Comparison of ENCODE assay signal across 18 cellular contexts in genomic region chr17:50182783-50183438, GRCh38. TPM values are rescaled to one million over a fixed set of nuclear protein-coding genes. Genes with fewer than 3 reads are reported as not detected.
DNase-seq lines count a peak whose midpoint lies in the region; ATAC-seq, FAIRE-seq and TF ChIP-seq lines count a peak whose summit lies in the region.
"Had no signal": no experiment of that assay in that cellular context is flagged by ENCODE, and none has a peak within 500 bp of the region (broad histone marks: within the 10 kb centered on the region; RNA-seq: fewer than 3 reads in every experiment).

No MANE protein-coding gene starts in this region.

- no peak for DNase-seq in activated CD4-positive, alpha-beta T cell treated with anti-CD3 and anti-CD28 coated beads, Interleukin-2, amount 10 ng/mL, durations not matched to agents 24 days and 14 days
- DNase-seq in activated CD4-positive, alpha-beta T cell treated with anti-CD3 and anti-CD28 coated beads, Interleukin-2, amount 50 U/mL, for 48 hours = no peak
- DNase-seq in ascending aorta (ENCODE audit: low spot score in 2 of 2) (no peak), memory B cell (ENCODE audit: low spot score in 2 of 2) (no peak), stomach (no peak), urothelium cell line (ENCODE audit: low spot score) (no peak), gastrocnemius medialis (no peak)
- DNase-seq: activated CD4-positive, alpha-beta T cell treated with anti-CD3 and anti-CD28 coated beads for 36 hours; body of pancreas; effector memory CD4-positive, alpha-beta T cell; left colon; NCI-H1105 treated with DMSO at 0.1 percent for 48 hours; NCI-H446; PC-3; spleen had no signal

- no peaks in the 10 kb centered on the region for H3K9me3 Mint-ChIP-seq in activated CD4-positive, alpha-beta T cell treated with anti-CD3 and anti-CD28 coated beads, Interleukin-2, amount 10 ng/mL, durations not matched to agents 24 days and 14 days
- H3K9me3 Mint-ChIP-seq in memory B cell = no peaks in the 10 kb centered on the region

- peak overlapping the region; percentile 32 for H3K27ac Mint-ChIP-seq in activated CD4-positive, alpha-beta T cell treated with anti-CD3 and anti-CD28 coated beads, Interleukin-2, amount 10 ng/mL, durations not matched to agents 24 days and 14 days
- H3K27ac Mint-ChIP-seq in memory B cell = no peak overlapping the region

- TF ChIP-seq EP300 in stomach (IDR thresholded peaks at IDR 0.05) = no peak

- H3K27ac ChIP-seq in ascending aorta (peak overlapping the region; percentile 97 to 99), stomach (peak overlapping the region in 3 of 5 donors; percentile 78 to 80 (median 79)), gastrocnemius medialis (peak overlapping the region in 1 of 4 donors; percentile 51)
- H3K27ac ChIP-seq: body of pancreas had no signal

- peak overlapping the region; percentile 30 for H3K4me3 Mint-ChIP-seq in activated CD4-positive, alpha-beta T cell treated with anti-CD3 and anti-CD28 coated beads, Interleukin-2, amount 10 ng/mL, durations not matched to agents 24 days and 14 days
- H3K4me3 Mint-ChIP-seq in memory B cell = peak overlapping the region; percentile 70
- H3K4me3 Mint-ChIP-seq: activated CD4-positive, alpha-beta T cell treated with anti-CD3 and anti-CD28 coated beads for 36 hours had no signal

- H3K9me3 ChIP-seq in ascending aorta (no peaks in the 10 kb centered on the region), stomach (no peaks in the 10 kb centered on the region), gastrocnemius medialis (no peaks in the 10 kb centered on the region)
- H3K9me3 ChIP-seq: body of pancreas, heart left ventricle, spleen had no signal

- FAIRE-seq in urothelium cell line (lab: Jason Lieb, UNC) = no peak

- H3K4me1 ChIP-seq in ascending aorta (peaks cover 12 to 29% of the 10 kb centered on the region in 2 donors), stomach (peaks cover 15 to 43% (median 32%) of the 10 kb centered on the region in 4 donors), gastrocnemius medialis (peaks cover 4 to 10% of the 10 kb centered on the region in 2 donors)

- in situ Hi-C loops in gastrocnemius medialis (cut with MboI; ENCODE audit: low sequenced_read_pairs in 4 of 4) = no loop called here

- no peak for ATAC-seq in memory B cell (ENCODE audit: low read depth)
- no peak for ATAC-seq in gastrocnemius medialis
- no peak for ATAC-seq in GM19452 (IDR thresholded peaks at IDR 0.05; ENCODE audit: unreplicated experiment)
- ATAC-seq: body of pancreas, heart left ventricle, PC-3 had no signal

- H3K27me3 Mint-ChIP-seq in activated CD4-positive, alpha-beta T cell treated with anti-CD3 and anti-CD28 coated beads, Interleukin-2, amount 10 ng/mL, durations not matched to agents 24 days and 14 days = peaks cover 5% of the 10 kb centered on the region
- H3K27me3 Mint-ChIP-seq in memory B cell = no peaks in the 10 kb centered on the region
- H3K27me3 Mint-ChIP-seq: activated CD4-positive, alpha-beta T cell treated with anti-CD3 and anti-CD28 coated beads for 36 hours had no signal

- no peaks in the 10 kb centered on the region for H3K36me3 Mint-ChIP-seq in activated CD4-positive, alpha-beta T cell treated with anti-CD3 and anti-CD28 coated beads, Interleukin-2, amount 10 ng/mL, durations not matched to agents 24 days and 14 days (ENCODE audit: low read depth)
- no peaks in the 10 kb centered on the region for H3K36me3 Mint-ChIP-seq in memory B cell

- intact Hi-C loops in activated CD4-positive, alpha-beta T cell treated with anti-CD3 and anti-CD28 coated beads, Interleukin-2, amount 10 ng/mL, durations not matched to agents 24 days and 14 days (cut with micrococcal nuclease) = no loop called here
- intact Hi-C loops in ascending aorta (cut with DNase I) (no loop called here), stomach (cut with DNase I; ENCODE audit: low total_unique reads) (no loop called here), gastrocnemius medialis (cut with DNase I; ENCODE audit: low total_unique reads) (no loop called here)

- TF ChIP-seq POLR2A in stomach (IDR thresholded peaks at IDR 0.05) (no peak), gastrocnemius medialis (IDR thresholded peaks at IDR 0.05) (no peak)

- H3K27me3 ChIP-seq in ascending aorta = no peaks in the 10 kb centered on the region
- H3K27me3 ChIP-seq in stomach = no peaks in the 10 kb centered on the region
- H3K27me3 ChIP-seq in gastrocnemius medialis = no peaks in the 10 kb centered on the region
- H3K27me3 ChIP-seq: body of pancreas, heart left ventricle, spleen had no signal

- H3K36me3 ChIP-seq in ascending aorta (peaks cover 21 to 23% of the 10 kb centered on the region in 2 donors), stomach (peaks cover 22 to 34% (median 31%) of the 10 kb centered on the region in 4 donors), gastrocnemius medialis (no peaks in the 10 kb centered on the region)

- 75 to 88% (median 85%) methylated on average over 19 of the region's 19 CpGs for WGBS in stomach, 5 donors

- peaks cover 18% of the 10 kb centered on the region for H3K4me1 Mint-ChIP-seq in activated CD4-positive, alpha-beta T cell treated with anti-CD3 and anti-CD28 coated beads, Interleukin-2, amount 10 ng/mL, durations not matched to agents 24 days and 14 days
- H3K4me1 Mint-ChIP-seq in memory B cell = peaks cover 34% of the 10 kb centered on the region

- TF ChIP-seq CTCF in ascending aorta (IDR thresholded peaks at IDR 0.05) = no peak
- no peak for TF ChIP-seq CTCF in stomach (IDR thresholded peaks at IDR 0.05)
- TF ChIP-seq CTCF in gastrocnemius medialis (IDR thresholded peaks at IDR 0.05 in 4 of 5, conservative IDR thresholded peaks at IDR 0.05 in 1 of 5) = no peak

- no peak overlapping the region for H3K4me3 ChIP-seq in ascending aorta
- no peak overlapping the region for H3K4me3 ChIP-seq in stomach
- no peak overlapping the region for H3K4me3 ChIP-seq in gastrocnemius medialis
- H3K4me3 ChIP-seq: body of pancreas had no signal

RNA-seq across cellular contexts. Expression of gene SGCA, which starts 17.1 kb away (rescaled TPM):
- 0.30 TPM in 1 of 2 replicates, not detected in the other for total RNA-seq in activated CD4-positive, alpha-beta T cell treated with anti-CD3 and anti-CD28 coated beads, Interleukin-2, amount 10 ng/mL, durations not matched to agents 24 days and 14 days
- total RNA-seq in ascending aorta (78.5 TPM), stomach (10 to 100 TPM in 3 of 5 donors, 1 to 10 TPM in 2; 5.4 to 89.3 (median 21.4) TPM), gastrocnemius medialis (100 to 1,000 TPM; 227 to 385 (median 292) TPM)
- 10 to 100 TPM in 1 of 3 donors, 1 to 10 TPM in 2; 6.0 to 24.3 (median 8.7) TPM for polyA plus RNA-seq in stomach
- total RNA-seq: A673, PC-3 had no signal

RNA-seq across cellular contexts. Expression of gene COL1A1, which starts 18.5 kb away (rescaled TPM):
- total RNA-seq in activated CD4-positive, alpha-beta T cell treated with anti-CD3 and anti-CD28 coated beads, Interleukin-2, amount 10 ng/mL, durations not matched to agents 24 days and 14 days = 1.6 and 2.0 TPM in 2 replicates
- total RNA-seq in ascending aorta (547 TPM), stomach (1,000 to 10,000 TPM in 1 of 5 donors, 100 to 1,000 TPM in 3, 10 to 100 TPM in 1; 87.0 to 1,931 (median 219) TPM), gastrocnemius medialis (1 to 10 TPM; 1.7 to 9.5 (median 5.1) TPM)
- 10 to 100 TPM; 17.9 to 60.0 (median 24.9) TPM for polyA plus RNA-seq in stomach

RNA-seq across cellular contexts. Expression of gene PPP1R9B, which starts 32.4 kb away (rescaled TPM):
- total RNA-seq in activated CD4-positive, alpha-beta T cell treated with anti-CD3 and anti-CD28 coated beads, Interleukin-2, amount 10 ng/mL, durations not matched to agents 24 days and 14 days = 90.1 and 91.3 TPM in 2 replicates
- 63.5 TPM for total RNA-seq in ascending aorta
- total RNA-seq in stomach = 10 to 100 TPM; 11.6 to 64.2 (median 22.5) TPM
- polyA plus RNA-seq in stomach = 10 to 100 TPM; 13.1 to 28.8 (median 14.2) TPM
- 10 to 100 TPM in 2 of 4 donors, 1 to 10 TPM in 2; 4.7 to 18.8 (median 11.0) TPM for total RNA-seq in gastrocnemius medialis

RNA-seq across cellular contexts. Expression of gene SAMD14, which starts 53.0 kb away (rescaled TPM):
- total RNA-seq in activated CD4-positive, alpha-beta T cell treated with anti-CD3 and anti-CD28 coated beads, Interleukin-2, amount 10 ng/mL, durations not matched to agents 24 days and 14 days = 1.0 and 1.2 TPM in 2 replicates
- total RNA-seq in ascending aorta = 3.2 TPM
- 10 to 100 TPM in 1 of 5 donors, 1 to 10 TPM in 2, not detected in 2; 1.5 to 87.0 (median 1.9) TPM for total RNA-seq in stomach
- 1 to 10 TPM; 1.3 to 2.3 (median 1.6) TPM for polyA plus RNA-seq in stomach
- 1 to 10 TPM in 1 of 4 donors, under 1 TPM in 2, not detected in 1; 0.04 to 3.8 (median 0.31) TPM for total RNA-seq in gastrocnemius medialis
- total RNA-seq: body of pancreas had no signal

Comparison
In these comparisons a context has a peak if more than half of its experiments do, and no peak if none do; other contexts are left out.
1. RNA of gene COL1A1, which starts 18.5 kb away (total RNA-seq): 547 TPM in ascending aorta (single experiment) and 87.0 to 1,931 TPM in stomach; 1.7 to 9.5 TPM in gastrocnemius medialis and 1.6 to 2.0 TPM in activated CD4-positive, alpha-beta T cell treated with anti-CD3 and anti-CD28 coated beads, Interleukin-2, amount 10 ng/mL, durations not matched to agents 24 days and 14 days; every median in the first group is over 4 times any median in the second.